15 cellular contexts compared by ENCODE assay signal in genomic region chr18:518081-518480, GRCh38. TPM values are rescaled to one million over a fixed set of nuclear protein-coding genes. Genes with fewer than 3 reads are reported as not detected.
"Had no signal": no experiment of that assay in that cellular context is flagged by ENCODE, and none has a peak within 500 bp of the region (broad histone marks: within the 10 kb centered on the region; RNA-seq: fewer than 3 reads in every experiment).

No MANE protein-coding gene starts in this region.

- H3K4me3 ChIP-seq: cardiac muscle cell, testis had no signal

- ATAC-seq: effector memory CD8-positive, alpha-beta T cell; WTC11 had no signal

- DNase-seq: activated CD4-positive, alpha-beta T cell treated with anti-CD3 and anti-CD28 coated beads for 36 hours; activated CD4-positive, alpha-beta T cell treated with anti-CD3 and anti-CD28 coated beads, Interleukin-2, amount 50 U/mL, for 48 hours; activated gamma-delta T cell treated with Interleukin-2 at 50 U/mL for 16 hours; activated T-cell treated with anti-CD3 and anti-CD28 coated beads for 4 hours; effector memory CD8-positive, alpha-beta T cell; left ventricle myocardium superior; nephron progenitor cell; nucleus accumbens; stimulated activated CD4-positive, alpha-beta T cell treated with anti-CD3 and anti-CD28 coated beads, Interleukin-2, amount 100 ng/mL, for 24 hours; SW 1271; testis had no signal

- H3K4me1 ChIP-seq: testis had no signal

- H3K27me3 ChIP-seq: cardiac muscle cell, testis had no signal

- H3K27ac ChIP-seq: testis had no signal

- H3K36me3 ChIP-seq: cardiac muscle cell had no signal

- H3K9me3 ChIP-seq: testis had no signal

RNA-seq across cellular contexts. Expression of gene COLEC12, which starts 17.6 kb away (rescaled TPM):
- total RNA-seq: activated CD4-positive, alpha-beta T cell treated with anti-CD3 and anti-CD28 coated beads for 36 hours; activated T-helper 1 cell treated with anti-CD3 and anti-CD28 coated beads, Interleukin-12 subunit alpha, Interleukin-12 subunit beta, Interleukin-2, Interleukin-4 antibody, amounts not matched to agents 30 ng/mL and 10 ng/mL and 1 ng/mL, durations not matched to agents 14 hours and 24 hours and 36 hours; T-helper 2 cell treated with Interferon-gamma antibody and Interleukin-4, amounts not matched to agents 100 ng/mL and 5 ng/mL, for 36 hours had no signal
